Comparison of ENCODE assay signal across 1 cellular context in genomic region chr3:46987485-46988401, GRCh38.
TF ChIP-seq lines count a peak whose summit lies in the region.

No MANE protein-coding gene starts in this region.

TF ChIP-seq in WTC11, 78 proteins besides CTCF, POLR2A, EP300 and RAD21 (continued from another document):
- peak; percentile 89 for TF ChIP-seq NFE2L1 (CRISPR knock-in tag; IDR thresholded peaks at IDR 0.05)
- peak; percentile 94 for TF ChIP-seq ETV6 (CRISPR knock-in tag; IDR thresholded peaks at IDR 0.05)
- no peak for TF ChIP-seq RELA (CRISPR knock-in tag; IDR thresholded peaks at IDR 0.05; ENCODE audit: borderline replicate concordance)
- TF ChIP-seq, protein P1, sequence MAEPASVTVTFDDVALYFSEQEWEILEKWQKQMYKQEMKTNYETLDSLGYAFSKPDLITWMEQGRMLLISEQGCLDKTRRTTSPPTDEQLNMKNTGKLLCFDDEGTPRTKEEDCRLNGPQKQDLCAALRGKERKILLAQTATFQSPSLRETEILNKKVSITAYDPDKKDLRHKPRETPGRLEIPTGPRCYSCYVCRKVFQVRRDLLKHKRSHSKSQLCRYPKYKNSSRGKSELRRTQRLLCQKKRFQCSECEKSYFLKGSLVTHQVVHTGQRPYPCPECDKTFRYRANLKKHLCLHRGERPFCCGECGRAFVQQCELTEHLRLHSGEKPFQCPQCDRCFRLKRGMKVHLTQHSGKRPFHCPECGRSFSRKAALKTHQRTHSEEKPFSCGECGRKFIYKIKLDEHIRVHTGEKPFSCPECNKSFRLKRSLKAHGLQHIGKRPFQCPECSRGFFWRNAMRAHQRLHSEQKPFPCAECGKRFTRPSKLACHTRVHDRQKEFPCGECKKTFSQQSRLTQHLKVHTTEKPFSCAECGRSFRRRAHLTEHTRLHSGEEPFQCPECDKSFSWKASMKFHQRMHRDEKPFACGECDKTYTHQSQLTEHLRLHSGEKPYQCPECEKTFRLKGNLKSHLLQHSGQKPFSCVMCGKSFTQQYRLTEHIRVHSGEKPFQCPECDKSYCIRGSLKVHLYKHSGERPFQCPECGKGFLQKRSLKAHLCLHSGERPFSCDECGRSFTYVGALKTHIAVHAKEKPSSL (CRISPR knock-in tag; conservative IDR thresholded peaks at IDR 0.05), result no peak
- TF ChIP-seq MYBL2 (CRISPR knock-in tag; IDR thresholded peaks at IDR 0.05), result 0 out of 2 replicates have a peak, but pooled peaks have one; percentile 47
- TF ChIP-seq, protein P2, sequence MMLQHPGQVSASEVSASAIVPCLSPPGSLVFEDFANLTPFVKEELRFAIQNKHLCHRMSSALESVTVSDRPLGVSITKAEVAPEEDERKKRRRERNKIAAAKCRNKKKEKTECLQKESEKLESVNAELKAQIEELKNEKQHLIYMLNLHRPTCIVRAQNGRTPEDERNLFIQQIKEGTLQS (CRISPR knock-in tag; conservative IDR thresholded peaks at IDR 0.05), result no peak
- no peak for TF ChIP-seq CDX4 (CRISPR knock-in tag; IDR thresholded peaks at IDR 0.05; ENCODE audit: borderline replicate concordance)
- TF ChIP-seq E2F5 (CRISPR knock-in tag; IDR thresholded peaks at IDR 0.05), result no peak
- TF ChIP-seq, protein P3, sequence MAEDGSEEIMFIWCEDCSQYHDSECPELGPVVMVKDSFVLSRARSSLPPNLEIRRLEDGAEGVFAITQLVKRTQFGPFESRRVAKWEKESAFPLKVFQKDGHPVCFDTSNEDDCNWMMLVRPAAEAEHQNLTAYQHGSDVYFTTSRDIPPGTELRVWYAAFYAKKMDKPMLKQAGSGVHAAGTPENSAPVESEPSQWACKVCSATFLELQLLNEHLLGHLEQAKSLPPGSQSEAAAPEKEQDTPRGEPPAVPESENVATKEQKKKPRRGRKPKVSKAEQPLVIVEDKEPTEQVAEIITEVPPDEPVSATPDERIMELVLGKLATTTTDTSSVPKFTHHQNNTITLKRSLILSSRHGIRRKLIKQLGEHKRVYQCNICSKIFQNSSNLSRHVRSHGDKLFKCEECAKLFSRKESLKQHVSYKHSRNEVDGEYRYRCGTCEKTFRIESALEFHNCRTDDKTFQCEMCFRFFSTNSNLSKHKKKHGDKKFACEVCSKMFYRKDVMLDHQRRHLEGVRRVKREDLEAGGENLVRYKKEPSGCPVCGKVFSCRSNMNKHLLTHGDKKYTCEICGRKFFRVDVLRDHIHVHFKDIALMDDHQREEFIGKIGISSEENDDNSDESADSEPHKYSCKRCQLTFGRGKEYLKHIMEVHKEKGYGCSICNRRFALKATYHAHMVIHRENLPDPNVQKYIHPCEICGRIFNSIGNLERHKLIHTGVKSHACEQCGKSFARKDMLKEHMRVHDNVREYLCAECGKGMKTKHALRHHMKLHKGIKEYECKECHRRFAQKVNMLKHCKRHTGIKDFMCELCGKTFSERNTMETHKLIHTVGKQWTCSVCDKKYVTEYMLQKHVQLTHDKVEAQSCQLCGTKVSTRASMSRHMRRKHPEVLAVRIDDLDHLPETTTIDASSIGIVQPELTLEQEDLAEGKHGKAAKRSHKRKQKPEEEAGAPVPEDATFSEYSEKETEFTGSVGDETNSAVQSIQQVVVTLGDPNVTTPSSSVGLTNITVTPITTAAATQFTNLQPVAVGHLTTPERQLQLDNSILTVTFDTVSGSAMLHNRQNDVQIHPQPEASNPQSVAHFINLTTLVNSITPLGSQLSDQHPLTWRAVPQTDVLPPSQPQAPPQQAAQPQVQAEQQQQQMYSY (CRISPR knock-in tag; IDR thresholded peaks at IDR 0.05), result no peak
- TF ChIP-seq ZNF671 (CRISPR knock-in tag; IDR thresholded peaks at IDR 0.05), result no peak
- TF ChIP-seq, protein P4, sequence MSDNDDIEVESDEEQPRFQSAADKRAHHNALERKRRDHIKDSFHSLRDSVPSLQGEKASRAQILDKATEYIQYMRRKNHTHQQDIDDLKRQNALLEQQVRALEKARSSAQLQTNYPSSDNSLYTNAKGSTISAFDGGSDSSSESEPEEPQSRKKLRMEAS (CRISPR knock-in tag; IDR thresholded peaks at IDR 0.05), result peak; percentile 43; the same call in 1 of the 2 replicates
- TF ChIP-seq ESRRA (CRISPR knock-in tag; IDR thresholded peaks at IDR 0.05; ENCODE audit: borderline replicate concordance), result no peak
TF ChIP-seq in WTC11: peak in this region for 5.
